9 cellular contexts compared by ENCODE assay signal in genomic region chr3:111594205-111594604, GRCh38. TPM values are rescaled to one million over a fixed set of nuclear protein-coding genes. Genes with fewer than 3 reads are reported as not detected.
DNase-seq lines count a peak whose midpoint lies in the region; ATAC-seq lines count a peak whose summit lies in the region.
"Had no signal": no experiment of that assay in that cellular context is flagged by ENCODE, and none has a peak within 500 bp of the region (broad histone marks: within the 10 kb centered on the region; RNA-seq: fewer than 3 reads in every experiment).

No MANE protein-coding gene starts in this region.

- peaks cover 77% of the 10 kb centered on the region for H3K36me3 Mint-ChIP-seq in activated CD4-positive, alpha-beta T cell treated with anti-CD3 and anti-CD28 coated beads for 36 hours (ENCODE audit: low read depth)
- peaks cover 24% of the 10 kb centered on the region for H3K36me3 Mint-ChIP-seq in activated naive CD8-positive, alpha-beta T cell

- CTCF ChIA-PET in activated CD4-positive, alpha-beta T cell treated with anti-CD3 and anti-CD28 coated beads for 36 hours (lab: Charles Lee): interaction anchor here (0.8 to 3.2 kb wide), 6 partner anchors 10 to 122 kb away, joined by 4 to 20 read pairs (median 8); no protein-coding TSS in a partner anchor

- no peak for ATAC-seq in activated CD4-positive, alpha-beta T cell treated with anti-CD3 and anti-CD28 coated beads for 36 hours
- ATAC-seq in HG03039 (IDR thresholded peaks at IDR 0.05; ENCODE audit: unreplicated experiment): peak; percentile 56

- H3K4me1 Mint-ChIP-seq in activated CD4-positive, alpha-beta T cell treated with anti-CD3 and anti-CD28 coated beads for 36 hours: peaks cover 59% of the 10 kb centered on the region
- H3K4me1 Mint-ChIP-seq in activated naive CD8-positive, alpha-beta T cell (ENCODE audit: low read depth): peaks cover 74% of the 10 kb centered on the region

- intact Hi-C loops in activated CD4-positive, alpha-beta T cell treated with anti-CD3 and anti-CD28 coated beads for 36 hours (cut with DNase I, micrococcal nuclease): loop anchor here (2.0 to 10.0 kb wide), 3 partner anchors 17 to 901 kb away; partner anchors contain the start of genes BTLA (in 1 of the 2) and CD96 (in 1 of the 2)

- peak overlapping the region; percentile 93 for H3K4me3 Mint-ChIP-seq in activated CD4-positive, alpha-beta T cell treated with anti-CD3 and anti-CD28 coated beads for 36 hours
- peak overlapping the region; percentile 91 for H3K4me3 Mint-ChIP-seq in activated naive CD8-positive, alpha-beta T cell

- POLR2A ChIA-PET in activated CD4-positive, alpha-beta T cell treated with anti-CD3 and anti-CD28 coated beads for 36 hours (lab: Charles Lee): interaction anchor here (1.0 to 3.4 kb wide), 4 partner anchors 10 to 385 kb away, joined by 3 to 26 read pairs (median 13); partner anchors contain the start of gene ABHD10

- no peak overlapping the region for H3K4me3 ChIP-seq in skeletal muscle cell (ENCODE audit: low read depth, low read length)
- H3K4me3 ChIP-seq: BLaER1 treated with 17β-estradiol and CSF1 and Interleukin-3, amounts not matched to agents 10 nM and 100 nM had no signal

- no peak for DNase-seq in activated CD4-positive, alpha-beta T cell treated with anti-CD3 and anti-CD28 coated beads for 36 hours
- DNase-seq in activated CD4-positive, alpha-beta T cell treated with anti-CD3 and anti-CD28 coated beads for 48 hours: no peak
- DNase-seq in skeletal muscle cell (ENCODE audit: low read depth) (peak; percentile 29), iPS-NIHi7 (ENCODE audit: extremely low spot score) (no peak), putamen (ENCODE audit: low spot score) (no peak), HuH-7.5 (ENCODE audit: low spot score) (no peak)

- H3K27me3 Mint-ChIP-seq in activated CD4-positive, alpha-beta T cell treated with anti-CD3 and anti-CD28 coated beads for 36 hours: no peaks in the 10 kb centered on the region
- H3K27me3 Mint-ChIP-seq in activated naive CD8-positive, alpha-beta T cell: no peaks in the 10 kb centered on the region

- H3K9me3 Mint-ChIP-seq in activated CD4-positive, alpha-beta T cell treated with anti-CD3 and anti-CD28 coated beads for 36 hours (ENCODE audit: low read depth): no peaks in the 10 kb centered on the region
- no peaks in the 10 kb centered on the region for H3K9me3 Mint-ChIP-seq in activated naive CD8-positive, alpha-beta T cell (ENCODE audit: low read depth)

- H3K27ac Mint-ChIP-seq in activated CD4-positive, alpha-beta T cell treated with anti-CD3 and anti-CD28 coated beads for 36 hours: peak overlapping the region; percentile 98
- H3K27ac Mint-ChIP-seq in activated naive CD8-positive, alpha-beta T cell: peak overlapping the region; percentile 94

RNA-seq across cellular contexts. Expression of gene ZBED2, which starts 0.9 kb away (rescaled TPM):
- total RNA-seq in activated CD4-positive, alpha-beta T cell treated with anti-CD3 and anti-CD28 coated beads for 36 hours: 100 to 1,000 TPM; 313 to 418 TPM

RNA-seq across cellular contexts. Expression of gene CD96, which starts 52.2 kb away (rescaled TPM):
- total RNA-seq in activated CD4-positive, alpha-beta T cell treated with anti-CD3 and anti-CD28 coated beads for 36 hours: 10 to 100 TPM; 38.3 to 40.8 TPM
